Comparison of ENCODE assay signal across 8 cellular contexts in genomic region chr6:100001915-100002388, GRCh38. TPM values are rescaled to one million over a fixed set of nuclear protein-coding genes. Genes with fewer than 3 reads are reported as not detected.
DNase-seq lines count a peak whose midpoint lies in the region; ATAC-seq, FAIRE-seq and TF ChIP-seq lines count a peak whose summit lies in the region.

No MANE protein-coding gene starts in this region.

- TF ChIP-seq EP300 in SK-N-SH (IDR thresholded peaks at IDR 0.05; ENCODE audit: borderline replicate concordance in 1 of 2, low read depth in 1 of 2, low read length in 1 of 2), result no peak

- no peaks in the 10 kb centered on the region for H3K9me3 Mint-ChIP-seq in MCF 10A (ENCODE audit: unreplicated experiment)

- H3K27me3 ChIP-seq in SK-N-SH (ENCODE audit: insufficient read depth) (no peaks in the 10 kb centered on the region; the same call in none of the 2 replicates), keratinocyte (ENCODE audit: control insufficient read depth, extremely low read depth, insufficient read depth, low read length) (peaks cover 3% of the 10 kb centered on the region)

- ATAC-seq in HG02759 (IDR thresholded peaks at IDR 0.05; ENCODE audit: unreplicated experiment), result peak; percentile 95

- H3F3A ChIP-seq in SK-N-SH (replicated peaks; ENCODE audit: insufficient read depth), result no peaks in the 10 kb centered on the region

- H3K4me1 ChIP-seq in SK-N-SH (ENCODE audit: control insufficient read depth in 1 of 2, insufficient read depth in 2 of 2, low read depth in 1 of 2, low read length in 1 of 2) (no peaks in the 10 kb centered on the region), keratinocyte (ENCODE audit: control insufficient read depth, extremely low read depth, insufficient read depth, low read length) (peaks cover 4% of the 10 kb centered on the region)

- no peaks in the 10 kb centered on the region for H3K9me1 ChIP-seq in keratinocyte (ENCODE audit: control insufficient read depth, extremely low read depth, insufficient read depth, low read length)

- H3K36me3 ChIP-seq in SK-N-SH (replicated peaks in 1 of 2; ENCODE audit: control insufficient read depth in 1 of 2, insufficient read depth in 2 of 2, low read length in 1 of 2), result no peaks in the 10 kb centered on the region
- no peaks in the 10 kb centered on the region for H3K36me3 ChIP-seq in keratinocyte (ENCODE audit: control insufficient read depth in 2 of 2, extremely low read depth in 1 of 2, insufficient read depth in 2 of 2, low read length in 2 of 2)

- no TSS peak for BruUV-seq in MCF 10A (replicated peaks; lab: Mats Ljungman, UMichigan)

- POLR2A ChIA-PET in SK-N-SH (lab: Yijun Ruan, JAX) (no interaction called here), MCF 10A (lab: Yijun Ruan, JAX) (interaction anchor here (1.1 to 1.8 kb wide), 2 partner anchors 95 to 97 kb away, joined by 3 to 9 read pairs; no protein-coding TSS in a partner anchor)

- intact Hi-C loops in MCF 10A (cut with micrococcal nuclease), result loop anchor here (1.0 to 10.0 kb wide), 5 partner anchors 76 to 483 kb away; no protein-coding TSS in a partner anchor

- no peak overlapping the region for H3K27ac Mint-ChIP-seq in MCF 10A (ENCODE audit: low read depth, unreplicated experiment)

- peaks cover 8% of the 10 kb centered on the region for H3K4me1 Mint-ChIP-seq in MCF 10A (ENCODE audit: insufficient read depth, unreplicated experiment)

- H3K27me3 Mint-ChIP-seq in MCF 10A (ENCODE audit: insufficient read depth, unreplicated experiment), result no peaks in the 10 kb centered on the region

- no peak overlapping the region for H3K9ac ChIP-seq in SK-N-SH
- no peak overlapping the region for H3K9ac ChIP-seq in keratinocyte (ENCODE audit: control insufficient read depth, extremely low read depth, insufficient read depth, low read length)

- H3K4me3 ChIP-seq in NB4 (ENCODE audit: low read depth, low read length) (no peak overlapping the region), SK-N-SH (ENCODE audit: low read depth in 2 of 2, low read length in 1 of 2) (no peak overlapping the region; a peak in 1 of 4 replicates), keratinocyte (ENCODE audit: control insufficient read depth in 2 of 3, extremely low read depth in 1 of 3, insufficient read depth in 2 of 3, low read depth in 1 of 3, low read length in 3 of 3) (no peak overlapping the region)

- CTCF ChIA-PET in SK-N-SH (lab: Yijun Ruan, JAX), result interaction anchor here (0.6 to 3.9 kb wide), 32 partner anchors 11 to 662 kb away, joined by 3 to 32 read pairs (median 4); no protein-coding TSS in a partner anchor
- CTCF ChIA-PET in MCF 10A (lab: Yijun Ruan, JAX), result interaction anchor here (0.6 to 6.5 kb wide), 36 partner anchors 9 to 690 kb away, joined by 3 to 167 read pairs (median 5); no protein-coding TSS in a partner anchor

- TF ChIP-seq CTCF in GM13977 (IDR thresholded peaks at IDR 0.05; ENCODE audit: extremely low read depth, insufficient read depth, missing control alignments), result peak; percentile 95
- peak; percentile 95 for TF ChIP-seq CTCF in NB4 (IDR thresholded peaks at IDR 0.05; ENCODE audit: low read depth, low read length)
- TF ChIP-seq CTCF in SK-N-SH (IDR thresholded peaks at IDR 0.05), result peak; percentile 88
- TF ChIP-seq CTCF in MCF 10A (IDR thresholded peaks at IDR 0.05; ENCODE audit: unreplicated experiment), result peak; percentile 91
- TF ChIP-seq CTCF in keratinocyte (optimal IDR thresholded peaks at IDR 0.05 in 1 of 3, IDR thresholded peaks at IDR 0.05 in 1 of 3, conservative IDR thresholded peaks at IDR 0.05 in 1 of 3; ENCODE audit: extremely low read depth in 1 of 3, insufficient read depth in 2 of 3, low read length in 3 of 3), result peak; percentile 86 to 92 (median 91)

- dilution Hi-C loops in keratinocyte (cut with MboI; ENCODE audit: extremely low pct_ligation_motif_present, low sequenced_read_pairs), result no loop called here

- no peaks in the 10 kb centered on the region for H3K9me2 ChIP-seq in SK-N-SH

- TF ChIP-seq POLR2A in NB4 (IDR thresholded peaks at IDR 0.05; ENCODE audit: extremely low read depth, insufficient read length), result no peak

- peak; percentile 86 for FAIRE-seq in keratinocyte (lab: Jason Lieb, UNC)

- no peaks in the 10 kb centered on the region for H3K9me3 ChIP-seq in SK-N-SH
- no peaks in the 10 kb centered on the region for H3K9me3 ChIP-seq in keratinocyte (ENCODE audit: control insufficient read depth, low read depth, low read length)

- 0% methylated on average over 3 of the region's 3 CpGs for WGBS in SK-N-SH (ENCODE audit: low lambda C conversion rate)

- H3K79me2 ChIP-seq in SK-N-SH (ENCODE audit: insufficient read depth) (no peaks in the 10 kb centered on the region), keratinocyte (ENCODE audit: control insufficient read depth, insufficient read depth, low read length) (no peaks in the 10 kb centered on the region)

- H3K4me2 ChIP-seq in SK-N-SH (no peak overlapping the region), keratinocyte (ENCODE audit: control insufficient read depth, extremely low read depth, insufficient read depth, low read depth, low read length) (no peak overlapping the region)

- in situ Hi-C loops in ACHN (cut with HindIII; ENCODE audit: low pct_ligation_motif_present, low pct_unique_long_range_greater_than_20kb, low sequenced_read_pairs) (no loop called here), GM13977 (cut with MboI; ENCODE audit: low pct_unique_long_range_greater_than_20kb, low sequenced_read_pairs, unreplicated experiment) (loop anchor here (25.0 kb wide), 1 partner anchor 485 kb away; no protein-coding TSS in a partner anchor)

- H3K36me3 Mint-ChIP-seq in MCF 10A (ENCODE audit: insufficient read depth, unreplicated experiment), result no peaks in the 10 kb centered on the region

- H2AFZ ChIP-seq in SK-N-SH (ENCODE audit: low read depth) (no peak overlapping the region), keratinocyte (ENCODE audit: control insufficient read depth, low read length) (no peak overlapping the region)

- H3K4me3 Mint-ChIP-seq in MCF 10A (ENCODE audit: unreplicated experiment), result no peak overlapping the region

- no peaks in the 10 kb centered on the region for H4K20me1 ChIP-seq in SK-N-SH (ENCODE audit: insufficient read depth)
- H4K20me1 ChIP-seq in keratinocyte (ENCODE audit: control insufficient read depth, extremely low read depth, insufficient read depth, low read length), result no peaks in the 10 kb centered on the region

- peak; percentile 59 for DNase-seq in ACHN
- peak; percentile 46 for DNase-seq in GM13977 (ENCODE audit: low spot score)
- peak; percentile 61 for DNase-seq in NB4 (ENCODE audit: low read depth)
- DNase-seq in SK-N-SH, result peak; percentile 52
- peak; percentile 66 for DNase-seq in MCF 10A (ENCODE audit: unreplicated experiment)
- no peak for DNase-seq in keratinocyte (ENCODE audit: low read depth, low spot score)
- peak; percentile 10 to 20 for DNase-seq in stimulated activated CD4-positive, alpha-beta T cell treated with anti-CD3 and anti-CD28 coated beads, Interleukin-2, amount 100 ng/mL, for 48 hours

- H3K27ac ChIP-seq in SK-N-SH (ENCODE audit: low read depth in 2 of 2, low read length in 1 of 2) (no peak overlapping the region), keratinocyte (ENCODE audit: control insufficient read depth, insufficient read depth, low read length) (no peak overlapping the region)

- TF ChIP-seq RAD21 in SK-N-SH (IDR thresholded peaks at IDR 0.05; ENCODE audit: low read length), result peak; percentile 77

TF ChIP-seq in SK-N-SH, 30 proteins besides CTCF, POLR2A, EP300 and RAD21:
- peak; percentile 72 for TF ChIP-seq SMC3 (IDR thresholded peaks at IDR 0.05; ENCODE audit: low read depth, low read length)
- TF ChIP-seq IRF3 (IDR thresholded peaks at IDR 0.05; ENCODE audit: low read depth, low read length), result no peak
TF ChIP-seq in SK-N-SH: peak in this region for 1.

RNA-seq across cellular contexts. Expression of gene MCHR2, which starts 7.9 kb away (rescaled TPM):
- polyA plus RNA-seq in SK-N-SH (2012; rRNA removed), result not detected in 2 replicates
- polyA plus RNA-seq in SK-N-SH (2012; cell fraction: cytosol; rRNA removed), result not detected in 2 replicates
- not detected in 2 replicates for polyA plus RNA-seq in SK-N-SH (2012; cell fraction: nucleus; rRNA removed)
- not detected in 2 replicates for total RNA-seq in MCF 10A (2022)
- not detected in 3 replicates for polyA plus RNA-seq in keratinocyte
- not detected for polyA plus RNA-seq in keratinocyte (2011; ENCODE audit: low read depth)
- not detected in 2 replicates for polyA plus RNA-seq in keratinocyte (2011; cell fraction: cytosol; rRNA removed)
- not detected in 2 replicates for polyA plus RNA-seq in keratinocyte (2011; cell fraction: nucleus; rRNA removed)
- not detected in 2 replicates for polyA plus RNA-seq in keratinocyte (2012; ENCODE audit: low replicate concordance)
- not detected in 3 replicates for polyA minus RNA-seq in keratinocyte
- not detected for polyA minus RNA-seq in keratinocyte (2011; cell fraction: cytosol; rRNA and poly(A)+ RNA removed)
- not detected in 2 replicates for polyA minus RNA-seq in keratinocyte (2011; cell fraction: nucleus; rRNA and poly(A)+ RNA removed)
